In the genomic region with DNA sequence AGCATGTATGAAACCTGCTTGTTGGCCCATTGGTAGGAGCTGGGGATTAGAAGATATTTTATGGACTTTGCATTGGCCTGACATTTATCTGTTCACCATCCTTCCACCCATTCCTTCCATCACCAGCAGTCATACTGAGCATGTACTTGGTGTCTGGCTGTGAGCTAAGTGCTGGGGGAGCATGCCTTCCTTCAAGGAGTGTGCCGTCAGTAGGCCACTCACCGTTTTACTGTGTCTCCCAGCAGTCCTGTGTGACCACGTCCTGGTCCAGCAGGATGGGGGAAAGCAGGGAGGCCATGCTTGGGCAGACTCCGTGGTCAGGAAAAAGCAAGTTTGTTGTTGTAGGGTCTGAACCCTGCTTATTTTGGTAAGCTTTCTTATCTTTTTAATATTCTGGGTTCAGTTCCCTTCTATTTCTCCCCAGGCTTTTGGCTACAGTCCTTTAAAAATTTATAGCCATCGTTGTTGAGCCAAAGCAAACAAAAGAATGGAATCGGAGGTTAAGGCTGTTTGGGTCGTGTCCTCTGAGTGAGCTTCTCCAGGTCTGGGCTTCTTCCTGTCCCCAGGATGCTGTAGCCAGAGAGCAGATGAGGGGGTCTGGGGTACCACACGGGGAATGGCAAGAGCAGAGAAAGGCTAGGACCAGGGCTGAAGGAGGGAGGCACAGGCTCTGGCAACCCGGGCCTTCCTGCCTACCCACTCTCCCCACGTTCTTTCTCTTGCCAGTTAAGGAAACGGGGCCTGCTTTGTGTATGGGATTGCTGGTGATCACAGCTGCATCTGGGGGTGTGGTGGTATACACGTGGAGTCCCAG, we compare ENCODE assay signal across 13 cellular contexts. TPM values are rescaled to one million over a fixed set of nuclear protein-coding genes. Genes with fewer than 3 reads are reported as not detected.
DNase-seq lines count a peak whose midpoint lies in the region; ATAC-seq and TF ChIP-seq lines count a peak whose summit lies in the region.
"Had no signal": no experiment of that assay in that cellular context is flagged by ENCODE, and none has a peak within 500 bp of the region (broad histone marks: within the 10 kb centered on the region; RNA-seq: fewer than 3 reads in every experiment).

No MANE protein-coding gene starts in this region.

- H3K9ac ChIP-seq in IMR-90 (ENCODE audit: low read depth, low read length) (no peak overlapping the region), neuronal stem cell (ENCODE audit: low read depth, low read length, poor library complexity) (no peak overlapping the region)

- WGBS in IMR-90 (ENCODE audit: extremely low coverage in 2 of 2, insufficient read length in 1 of 2), 2 experiments: 56% methylated on average over 3 of the region's 12 CpGs; no CpG with 5 or more reads in 1 of the 2 experiments
- WGBS in neuronal stem cell (ENCODE audit: extremely low coverage in 2 of 2, insufficient read length in 2 of 2, insufficient replicate concordance in 1 of 2), 2 donors: no CpG with 5 or more reads among the region's 12 CpGs

- no peaks in the 10 kb centered on the region for H3K79me1 ChIP-seq in IMR-90 (ENCODE audit: low read depth in 1 of 2, low read length in 2 of 2)
- H3K79me1 ChIP-seq in neuronal stem cell (ENCODE audit: low read depth, low read length): no peaks in the 10 kb centered on the region

- H3K36me3 ChIP-seq in IMR-90 (ENCODE audit: control insufficient read depth, insufficient read depth, low read length) (peaks cover 3% of the 10 kb centered on the region; the same call in 1 of the 2 replicates), ascending aorta (peaks cover 0 to under 1% of the 10 kb centered on the region in 2 donors), neuronal stem cell (replicated peaks in 1 of 2; ENCODE audit: control insufficient read depth in 2 of 2, insufficient read depth in 2 of 2, low read length in 2 of 2) (peaks cover 4 to 11% of the 10 kb centered on the region in 2 donors)

- TF ChIP-seq CTCF in IMR-90 (conservative IDR thresholded peaks at IDR 0.05; ENCODE audit: low read depth, low read length): no peak
- TF ChIP-seq CTCF in ascending aorta (IDR thresholded peaks at IDR 0.05): no peak

- H3K9me3 ChIP-seq in IMR-90 (ENCODE audit: control insufficient read depth, insufficient read depth, low read length): no peaks in the 10 kb centered on the region
- H3K9me3 ChIP-seq in ascending aorta: no peaks in the 10 kb centered on the region
- no peaks in the 10 kb centered on the region for H3K9me3 ChIP-seq in neuronal stem cell (replicated peaks in 1 of 2; ENCODE audit: control insufficient read depth in 2 of 2, insufficient read depth in 1 of 2, low read depth in 1 of 2, low read length in 2 of 2)
- H3K9me3 ChIP-seq: body of pancreas, neutrophil had no signal

- H3K18ac ChIP-seq in IMR-90 (ENCODE audit: low read depth, low read length) (no peak overlapping the region), neuronal stem cell (ENCODE audit: low read length) (no peak overlapping the region)

- intact Hi-C loops in IMR-90 (cut with micrococcal nuclease): no loop called here
- intact Hi-C loops in ascending aorta (cut with DNase I): no loop called here

- TF ChIP-seq POLR2A in IMR-90 (IDR thresholded peaks at IDR 0.05; ENCODE audit: low read depth, low read length): no peak

- H2BK120ac ChIP-seq in IMR-90 (ENCODE audit: low read depth, low read length) (no peak overlapping the region), neuronal stem cell (ENCODE audit: low read depth, low read length) (no peak overlapping the region)

- CTCF ChIA-PET in IMR-90 (lab: Yijun Ruan, JAX): interaction anchor here (0.6 to 1.7 kb wide), 3 partner anchors 31 to 74 kb away, joined by 3 to 5 read pairs (median 4); no protein-coding TSS in a partner anchor

- H3K9me1 ChIP-seq in IMR-90 (ENCODE audit: insufficient read depth, low read length): 0 out of 2 replicates have a peak, but pooled peaks cover 2% of the 10 kb centered on the region

- TF ChIP-seq RAD21 in IMR-90 (IDR thresholded peaks at IDR 0.05; ENCODE audit: low read length): no peak

- no peak overlapping the region for H4K91ac ChIP-seq in IMR-90 (ENCODE audit: insufficient read depth, low read depth, low read length)
- no peak overlapping the region for H4K91ac ChIP-seq in neuronal stem cell (ENCODE audit: low read depth, low read length, poor library complexity)

- H4K8ac ChIP-seq in IMR-90 (ENCODE audit: low read depth in 2 of 2, low read length in 2 of 2) (no peak overlapping the region), neuronal stem cell (ENCODE audit: low read depth, low read length) (no peak overlapping the region)

- H3K23ac ChIP-seq in IMR-90 (ENCODE audit: low read depth, low read length) (no peak overlapping the region), neuronal stem cell (ENCODE audit: low read depth, low read length, poor library complexity) (no peak overlapping the region)

- H3K27me3 ChIP-seq in IMR-90 (ENCODE audit: control insufficient read depth, insufficient read depth, low read length) (peaks cover 11% of the 10 kb centered on the region), ascending aorta (no peaks in the 10 kb centered on the region), neuronal stem cell (ENCODE audit: control insufficient read depth in 3 of 3, insufficient read depth in 3 of 3, low read depth in 1 of 3, low read length in 3 of 3) (peaks cover 0 to 25% (median 5%) of the 10 kb centered on the region in 3 experiments)
- H3K27me3 ChIP-seq: body of pancreas had no signal

- no peaks in the 10 kb centered on the region for H4K20me1 ChIP-seq in IMR-90 (ENCODE audit: insufficient read depth, low read length)

- no TSS peak for BruUV-seq in IMR-90 (replicated peaks; lab: Mats Ljungman, UMichigan)

- dilution Hi-C loops in IMR-90 (cut with HindIII; ENCODE audit: low sequenced_read_pairs, unreplicated experiment): no loop called here

- peak overlapping the region; percentile 18 for H2AFZ ChIP-seq in IMR-90 (replicated peaks; ENCODE audit: low read length, poor library complexity)
- peak overlapping the region; percentile 93 for H2AFZ ChIP-seq in neuronal stem cell (ENCODE audit: low read length)

- H2BK12ac ChIP-seq in neuronal stem cell (ENCODE audit: low read length): no peak overlapping the region

- no peak overlapping the region for H3K14ac ChIP-seq in IMR-90 (replicated peaks; ENCODE audit: low read depth, low read length)
- no peak overlapping the region for H3K14ac ChIP-seq in neuronal stem cell (ENCODE audit: low read length)

- no peaks in the 10 kb centered on the region for H3K4me1 ChIP-seq in IMR-90 (ENCODE audit: control insufficient read depth, insufficient read depth, low read length)
- peaks cover 0 to 10% of the 10 kb centered on the region in 2 donors for H3K4me1 ChIP-seq in ascending aorta
- H3K4me1 ChIP-seq in neuronal stem cell (ENCODE audit: control insufficient read depth in 2 of 2, insufficient read depth in 1 of 2, low read depth in 1 of 2, low read length in 2 of 2): peaks cover 7 to 8% of the 10 kb centered on the region in 2 donors

- in situ Hi-C loops in IMR-90 (cut with MboI; ENCODE audit: low sequenced_read_pairs): no loop called here

- DNase-seq in IMR-90 (no peak), ascending aorta (ENCODE audit: low spot score in 2 of 2) (no peak), neuronal stem cell (ENCODE audit: low spot score) (no peak), NCI-H2081 treated with DMSO at 0.1 percent for 48 hours (lab: John Stamatoyannopoulos, UW) (no peak), superior temporal gyrus (ENCODE audit: extremely low spot score) (no peak)
- DNase-seq: DND-41, NCI-H1105 treated with DMSO at 0.1 percent for 48 hours, NCI-H2171 treated with DMSO at 0.1 percent for 48 hours had no signal

- H3K4me3 ChIP-seq in IMR-90 (ENCODE audit: insufficient read depth, low read depth, low read length): no peak overlapping the region
- no peak overlapping the region for H3K4me3 ChIP-seq in ascending aorta
- H3K4me3 ChIP-seq in neuronal stem cell (ENCODE audit: low read length in 2 of 2): no peak overlapping the region
- H3K4me3 ChIP-seq: body of pancreas had no signal

- H2BK5ac ChIP-seq in IMR-90 (ENCODE audit: low read depth, low read length, poor library complexity, severe bottlenecking) (no peak overlapping the region), neuronal stem cell (ENCODE audit: low read length) (no peak overlapping the region)

- H2BK20ac ChIP-seq in IMR-90 (ENCODE audit: low read depth, low read length): no peak overlapping the region

- H3K56ac ChIP-seq in IMR-90 (ENCODE audit: extremely low read depth, insufficient read depth, low read length): no peak overlapping the region

- H3K4me2 ChIP-seq in IMR-90 (ENCODE audit: low read depth, low read length) (no peak overlapping the region), neuronal stem cell (ENCODE audit: insufficient read depth, low read length, poor library complexity, severe bottlenecking) (no peak overlapping the region)

- H2BK15ac ChIP-seq in IMR-90 (ENCODE audit: low read depth, low read length) (no peak overlapping the region), neuronal stem cell (ENCODE audit: low read length) (no peak overlapping the region)

- no peak overlapping the region for H2AK9ac ChIP-seq in IMR-90 (replicated peaks; ENCODE audit: low read depth, low read length, poor library complexity)

- H3K4ac ChIP-seq in IMR-90 (ENCODE audit: low read depth, low read length) (no peak overlapping the region), neuronal stem cell (ENCODE audit: low read length) (no peak overlapping the region)

- H3K27ac ChIP-seq in IMR-90 (ENCODE audit: insufficient read depth, low read length) (no peak overlapping the region), ascending aorta (peak overlapping the region; percentile 18 to 48), neuronal stem cell (replicated peaks; ENCODE audit: low read length) (no peak overlapping the region)
- H3K27ac ChIP-seq: body of pancreas, neutrophil had no signal

- H2AK5ac ChIP-seq in IMR-90 (ENCODE audit: low read depth, low read length) (no peak overlapping the region), neuronal stem cell (ENCODE audit: low read depth, low read length) (no peak overlapping the region)

- ATAC-seq in IMR-90 (ENCODE audit: low read depth): no peak

- POLR2A ChIA-PET in IMR-90 (lab: Charles Lee; ENCODE audit: unreplicated experiment): no interaction called here

- no peak overlapping the region for H4K5ac ChIP-seq in IMR-90 (ENCODE audit: low read depth, low read length)

RNA-seq across cellular contexts. Expression of a gene that starts 13.6 kb away (rescaled TPM):
- total RNA-seq in IMR-90 (2012; rRNA removed): under 0.01 TPM in 1 of 2 replicates, not detected in the other
- 0.15 and 0.17 TPM in 2 replicates for polyA plus RNA-seq in IMR-90 (2012; rRNA removed)
- polyA plus RNA-seq in IMR-90 (2012; cell fraction: cytosol; rRNA removed): 0.14 TPM in 1 of 2 replicates, not detected in the other
- polyA plus RNA-seq in IMR-90 (2012; cell fraction: nucleus; rRNA removed; ENCODE audit: low replicate concordance): 0.34 and 0.49 TPM in 2 replicates
- total RNA-seq in ascending aorta: 7.6 TPM
- 1.2 TPM for polyA plus RNA-seq in neuronal stem cell (2013, experiment 1 of 2)
- 1.3 TPM for polyA plus RNA-seq in neuronal stem cell (2013, experiment 2 of 2)
- total RNA-seq: body of pancreas; CD4-positive, alpha-beta T cell had no signal
- polyA plus RNA-seq: keratinocyte had no signal

RNA-seq across cellular contexts. Expression of a gene that starts 25.9 kb away (rescaled TPM):
- not detected in 2 replicates for total RNA-seq in IMR-90 (2012; rRNA removed)
- not detected in 2 replicates for polyA plus RNA-seq in IMR-90 (2012; rRNA removed)
- polyA plus RNA-seq in IMR-90 (2012; cell fraction: cytosol; rRNA removed): not detected in 2 replicates
- polyA plus RNA-seq in IMR-90 (2012; cell fraction: nucleus; rRNA removed; ENCODE audit: low replicate concordance): not detected in 2 replicates
- total RNA-seq in ascending aorta: not detected
- polyA plus RNA-seq in neuronal stem cell (2013, experiment 1 of 2): 0.04 TPM
- not detected for polyA plus RNA-seq in neuronal stem cell (2013, experiment 2 of 2)
- total RNA-seq: CD4-positive, alpha-beta T cell; temporal lobe had no signal
- polyA plus RNA-seq: keratinocyte had no signal

RNA-seq across cellular contexts. Expression of a gene that starts 32.1 kb away (rescaled TPM):
- total RNA-seq in IMR-90 (2012; rRNA removed) (12.9 and 17.8 TPM in 2 replicates), ascending aorta (63.4 TPM)
- 38.7 and 45.8 TPM in 2 replicates for polyA plus RNA-seq in IMR-90 (2012; rRNA removed)
- polyA plus RNA-seq in IMR-90 (2012; cell fraction: cytosol; rRNA removed): 25.9 and 29.2 TPM in 2 replicates
- 67.5 and 184 TPM in 2 replicates for polyA plus RNA-seq in IMR-90 (2012; cell fraction: nucleus; rRNA removed; ENCODE audit: low replicate concordance)
- polyA plus RNA-seq in neuronal stem cell (2013, experiment 1 of 2): 16.3 TPM
- polyA plus RNA-seq in neuronal stem cell (2013, experiment 2 of 2): 16.0 TPM

RNA-seq across cellular contexts. Expression of a gene that starts 32.9 kb away (rescaled TPM):
- under 0.01 TPM in 1 of 2 replicates, not detected in the other for total RNA-seq in IMR-90 (2012; rRNA removed)
- 0.07 and 0.15 TPM in 2 replicates for polyA plus RNA-seq in IMR-90 (2012; rRNA removed)
- polyA plus RNA-seq in IMR-90 (2012; cell fraction: cytosol; rRNA removed): 0.04 and 0.08 TPM in 2 replicates
- 0.26 and 0.29 TPM in 2 replicates for polyA plus RNA-seq in IMR-90 (2012; cell fraction: nucleus; rRNA removed; ENCODE audit: low replicate concordance)
- not detected for total RNA-seq in ascending aorta
- 0.04 TPM for polyA plus RNA-seq in neuronal stem cell (2013, experiment 1 of 2)
- not detected for polyA plus RNA-seq in neuronal stem cell (2013, experiment 2 of 2)
- total RNA-seq: CD4-positive, alpha-beta T cell; temporal lobe had no signal
- polyA plus RNA-seq: keratinocyte had no signal

RNA-seq across cellular contexts. Expression of a gene that starts 37.2 kb away (rescaled TPM):
- 34.2 and 38.6 TPM in 2 replicates for total RNA-seq in IMR-90 (2012; rRNA removed)
- polyA plus RNA-seq in IMR-90 (2012; rRNA removed): 28.8 and 30.6 TPM in 2 replicates
- polyA plus RNA-seq in IMR-90 (2012; cell fraction: cytosol; rRNA removed): 17.7 and 19.8 TPM in 2 replicates
- polyA plus RNA-seq in IMR-90 (2012; cell fraction: nucleus; rRNA removed; ENCODE audit: low replicate concordance): 93.0 and 136 TPM in 2 replicates
- total RNA-seq in ascending aorta: 85.7 TPM
- 29.5 TPM for polyA plus RNA-seq in neuronal stem cell (2013, experiment 1 of 2)
- 28.8 TPM for polyA plus RNA-seq in neuronal stem cell (2013, experiment 2 of 2)

Comparison
In these comparisons a context has a peak if more than half of its experiments do, and no peak if none do; other contexts are left out.
1. H3K27ac ChIP-seq: peak in ascending aorta (2 of 2); none in IMR-90 (single experiment) and neuronal stem cell (single experiment).